In genomic region chr17:15431766-15432165, GRCh38 we compare ENCODE assay signal across 27 cellular contexts. TPM values are rescaled to one million over a fixed set of nuclear protein-coding genes. Genes with fewer than 3 reads are reported as not detected.
A peak's percentile ranks its signal among the peaks of the same experiment; 100 is the strongest.
DNase-seq lines count a peak whose midpoint lies in the region; ATAC-seq, FAIRE-seq and TF ChIP-seq lines count a peak whose summit lies in the region.
"Had no signal": no experiment of that assay in that cellular context is flagged by ENCODE, and none has a peak within 500 bp of the region (broad histone marks: within the 10 kb centered on the region; RNA-seq: fewer than 3 reads in every experiment).

No MANE protein-coding gene starts in this region.

- DNase-seq in amniotic epithelial cell (ENCODE audit: low read depth) = peak; percentile 65
- DNase-seq in left lung = no peak
- DNase-seq in psoas muscle = peak; percentile 64 to 84
- no peak for DNase-seq in type B pancreatic cell (ENCODE audit: extremely low spot score, unreplicated experiment)
- no peak for DNase-seq in NCI-H345 treated with DMSO at 0.1 percent for 48 hours (lab: John Stamatoyannopoulos, UW; ENCODE audit: unreplicated experiment)
- DNase-seq in GM12892 (ENCODE audit: insufficient read length) = no peak
- DNase-seq: activated CD8-positive, alpha-beta memory T cell treated with anti-CD3 and anti-CD28 coated beads, Interleukin-2, amount 50 U/mL, for 48 hours; activated CD8-positive, alpha-beta T cell treated with anti-CD3 and anti-CD28 coated beads for 36 hours; activated naive CD4-positive, alpha-beta T cell treated with Interleukin-2 at 50 U/mL for 16 hours; BE2C; glutamatergic neuron; H7; naive B cell; NCI-H2107; NCI-H446 treated with DMSO at 0.1 percent for 48 hours; NCI-H774; posterior cingulate gyrus; SIG-M5 had no signal

- no peaks in the 10 kb centered on the region for H3K9me3 Mint-ChIP-seq in type B pancreatic cell
- H3K9me3 Mint-ChIP-seq: activated T-helper 1 cell treated with anti-CD3 and anti-CD28 coated beads, Interleukin-12 subunit alpha, Interleukin-12 subunit beta, Interleukin-2, Interleukin-4 antibody, amounts not matched to agents 30 ng/mL and 10 ng/mL and 1 ng/mL, durations not matched to agents 14 hours and 24 hours and 36 hours; stimulated activated effector memory CD8-positive, alpha-beta T cell treated with anti-CD3 and anti-CD28 coated beads, Interleukin-12 subunit alpha, Interleukin-12 subunit beta, amount 100 ng/mL, for 72 hours had no signal

- 38 to 45% (median 39%) methylated on average over 6 of the region's 6 CpGs for WGBS in psoas muscle, 3 donors

- H3K27me3 Mint-ChIP-seq in type B pancreatic cell = no peaks in the 10 kb centered on the region
- H3K27me3 Mint-ChIP-seq: activated CD8-positive, alpha-beta T cell treated with anti-CD3 and anti-CD28 coated beads for 36 hours; brain had no signal

- no peak overlapping the region for H3K4me3 Mint-ChIP-seq in type B pancreatic cell
- H3K4me3 Mint-ChIP-seq: activated CD8-positive, alpha-beta T cell treated with anti-CD3 and anti-CD28 coated beads for 36 hours; activated T-helper 1 cell treated with anti-CD3 and anti-CD28 coated beads, Interleukin-12 subunit alpha, Interleukin-12 subunit beta, Interleukin-2, Interleukin-4 antibody, amounts not matched to agents 30 ng/mL and 10 ng/mL and 1 ng/mL, durations not matched to agents 14 hours and 24 hours and 36 hours; naive B cell; stimulated activated effector memory CD8-positive, alpha-beta T cell treated with anti-CD3 and anti-CD28 coated beads, Interleukin-12 subunit alpha, Interleukin-12 subunit beta, amount 100 ng/mL, for 72 hours; T-helper 2 cell treated with Interferon-gamma antibody and Interleukin-4, amounts not matched to agents 5 μg/mL and 100 μg/mL, for 36 hours had no signal

- TF ChIP-seq CTCF in left lung (IDR thresholded peaks at IDR 0.05) = no peak
- no peak for TF ChIP-seq CTCF in psoas muscle (IDR thresholded peaks at IDR 0.05)
- TF ChIP-seq CTCF in type B pancreatic cell (conservative IDR thresholded peaks at IDR 0.05) = no peak

- peak overlapping the region; percentile 2 for H3K27ac Mint-ChIP-seq in type B pancreatic cell
- H3K27ac Mint-ChIP-seq: activated CD8-positive, alpha-beta T cell treated with anti-CD3 and anti-CD28 coated beads for 36 hours; activated T-helper 1 cell treated with anti-CD3 and anti-CD28 coated beads, Interleukin-12 subunit alpha, Interleukin-12 subunit beta, Interleukin-2, Interleukin-4 antibody, amounts not matched to agents 30 ng/mL and 10 ng/mL and 1 ng/mL, durations not matched to agents 14 hours and 24 hours and 36 hours; stimulated activated effector memory CD8-positive, alpha-beta T cell treated with anti-CD3 and anti-CD28 coated beads, Interleukin-12 subunit alpha, Interleukin-12 subunit beta, amount 100 ng/mL, for 72 hours; T-helper 2 cell treated with Interferon-gamma antibody and Interleukin-4, amounts not matched to agents 5 μg/mL and 100 μg/mL, for 36 hours had no signal

- H3K4me3 ChIP-seq in left lung (no peak overlapping the region), psoas muscle (no peak overlapping the region)
- H3K4me3 ChIP-seq: suprapubic skin had no signal

- TF ChIP-seq POLR2A in GM12892 (IDR thresholded peaks at IDR 0.05; ENCODE audit: low read depth, low read length) = no peak

- peaks cover 4 to 19% of the 10 kb centered on the region in 2 donors for H3K4me1 ChIP-seq in left lung
- H3K4me1 ChIP-seq in psoas muscle = peaks cover 46% of the 10 kb centered on the region
- H3K4me1 ChIP-seq: BE2C had no signal

- intact Hi-C loops in left lung (cut with DNase I) = no loop called here
- intact Hi-C loops in psoas muscle (cut with DNase I) = loop anchor here (1.0 to 5.0 kb wide), 2 partner anchors 169 kb away; no protein-coding TSS in a partner anchor

- H3K36me3 ChIP-seq in left lung (no peaks in the 10 kb centered on the region), psoas muscle (ENCODE audit: insufficient read depth in 1 of 2, low read depth in 1 of 2) (no peaks in the 10 kb centered on the region)
- H3K36me3 ChIP-seq: BE2C, neutrophil, suprapubic skin had no signal

- peaks cover 29% of the 10 kb centered on the region for H3K4me1 Mint-ChIP-seq in type B pancreatic cell (ENCODE audit: unreplicated experiment)

- no peak for FAIRE-seq in GM12892 (lab: Jason Lieb, UNC)
- FAIRE-seq: GM12891 had no signal

- H3K27me3 ChIP-seq in left lung (no peaks in the 10 kb centered on the region), psoas muscle (ENCODE audit: insufficient read depth in 3 of 3, low read length in 2 of 3) (no peaks in the 10 kb centered on the region)
- H3K27me3 ChIP-seq: BE2C, neutrophil, suprapubic skin had no signal

- ATAC-seq in left lung = peak; percentile 50
- peak; percentile 10 to 71 (median 68) for ATAC-seq in psoas muscle
- no peak for ATAC-seq in GM18519 (IDR thresholded peaks at IDR 0.05; ENCODE audit: low FRiP score, unreplicated experiment)
- ATAC-seq: activated CD8-positive, alpha-beta T cell treated with anti-CD3 and anti-CD28 coated beads for 36 hours; Panc1; stimulated activated effector memory CD8-positive, alpha-beta T cell treated with anti-CD3 and anti-CD28 coated beads, Interleukin-12 subunit alpha, Interleukin-12 subunit beta, amount 100 ng/mL, for 72 hours had no signal

- H3K27ac ChIP-seq in left lung (no peak overlapping the region), psoas muscle (peak overlapping the region; percentile 92)
- H3K27ac ChIP-seq: neutrophil, suprapubic skin had no signal

- H3K9me3 ChIP-seq in left lung (no peaks in the 10 kb centered on the region), psoas muscle (no peaks in the 10 kb centered on the region)
- H3K9me3 ChIP-seq: BE2C, neutrophil, suprapubic skin had no signal

- H3K36me3 Mint-ChIP-seq in type B pancreatic cell = peaks cover 6% of the 10 kb centered on the region
- H3K36me3 Mint-ChIP-seq: stimulated activated effector memory CD8-positive, alpha-beta T cell treated with anti-CD3 and anti-CD28 coated beads, Interleukin-12 subunit alpha, Interleukin-12 subunit beta, amount 100 ng/mL, for 72 hours had no signal

RNA-seq across cellular contexts. Expression of gene CDRT4, which starts 35.7 kb away (rescaled TPM):
- total RNA-seq in left lung = 1 to 10 TPM; 2.7 to 6.1 TPM
- total RNA-seq in psoas muscle = 1 to 10 TPM in 1 of 4 donors, under 1 TPM in 3; 0.62 to 2.0 (median 0.86) TPM
- under 1 TPM in 2 of 3 donors, not detected in 1; 0.29 to 0.31 TPM for polyA plus RNA-seq in psoas muscle
- 5.4 and 12.9 TPM in 2 replicates for total RNA-seq in type B pancreatic cell (ENCODE audit: low replicate concordance)
- 1.3 TPM for polyA plus RNA-seq in GM12892 (2012; ENCODE audit: missing spikeins)

Comparison
In these comparisons a context has a peak if more than half of its experiments do, and no peak if none do; other contexts are left out.
1. DNase-seq: peak in amniotic epithelial cell (single experiment) and psoas muscle (2 of 2); none in left lung (0 of 2), type B pancreatic cell (single experiment), NCI-H345 treated with DMSO at 0.1 percent for 48 hours (single experiment) and GM12892 (single experiment).
2. intact Hi-C loops: an anchor here in psoas muscle (1.0 to 5.0 kb wide); none called in left lung.